Comparison of ENCODE assay signal across 9 cellular contexts in the genomic region with DNA sequence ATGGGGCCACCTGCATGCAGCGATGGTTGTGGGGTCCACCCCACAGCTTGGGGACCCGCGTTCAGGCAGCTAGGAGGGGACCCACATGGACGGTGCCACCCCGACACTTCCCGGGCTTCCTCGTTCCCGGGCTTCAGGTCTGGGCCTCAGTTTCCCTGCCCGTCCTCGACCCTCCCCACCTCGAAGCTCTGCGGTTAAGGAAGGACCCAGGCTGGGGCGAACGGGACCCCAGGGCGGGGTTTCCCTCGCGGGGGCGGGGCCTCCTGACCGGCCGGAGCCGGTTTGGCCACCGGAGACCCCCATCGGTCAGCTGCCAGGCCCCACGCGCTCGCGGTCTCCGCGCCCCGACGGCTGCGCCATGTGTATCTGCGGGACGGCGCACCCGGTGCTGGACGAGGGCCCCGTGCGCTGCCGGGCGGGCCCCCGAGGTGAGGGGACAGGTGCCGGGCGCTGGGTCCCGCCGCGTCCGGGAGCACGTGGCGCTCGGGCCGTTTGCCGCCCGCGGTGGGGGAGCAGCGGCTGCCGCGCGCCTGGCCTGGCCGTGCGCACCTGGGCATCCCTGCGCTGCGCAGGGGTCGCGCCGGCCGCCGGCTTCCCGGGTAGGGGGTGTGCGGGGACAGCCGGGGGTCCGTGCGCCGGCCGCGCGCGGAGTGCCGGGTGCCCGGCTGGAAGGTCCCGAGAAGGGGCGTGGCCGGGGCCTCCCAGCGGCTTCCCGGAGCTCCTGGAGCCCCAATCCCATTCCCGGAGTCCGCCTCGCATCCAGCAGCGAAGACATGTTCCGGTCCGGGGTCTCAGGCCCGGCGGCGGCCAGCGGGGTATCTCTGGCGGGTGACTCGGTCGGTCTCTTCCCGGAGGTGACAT. TPM values are rescaled to one million over a fixed set of nuclear protein-coding genes. Genes with fewer than 3 reads are reported as not detected.
A peak's percentile ranks its signal among the peaks of the same experiment; 100 is the strongest.
DNase-seq lines count a peak whose midpoint lies in the region; ATAC-seq lines count a peak whose summit lies in the region.
"Had no signal": no experiment of that assay in that cellular context is flagged by ENCODE, and none has a peak within 500 bp of the region (broad histone marks: within the 10 kb centered on the region; RNA-seq: fewer than 3 reads in every experiment).

No MANE protein-coding gene starts in this region.

- peaks cover 36% of the 10 kb centered on the region for H3K36me3 Mint-ChIP-seq in CD4-positive, CD25-positive, alpha-beta regulatory T cell

- peaks cover 9% of the 10 kb centered on the region for H3K27me3 Mint-ChIP-seq in CD4-positive, CD25-positive, alpha-beta regulatory T cell

- no peak overlapping the region for H3K9ac ChIP-seq in SK-N-MC (ENCODE audit: insufficient read length)

- peak overlapping the region; percentile 63 for H3K27ac ChIP-seq in CD4-positive, CD25-positive, alpha-beta regulatory T cell (ENCODE audit: insufficient read depth, low read length, poor library complexity, severe bottlenecking)
- H3K27ac ChIP-seq in SK-N-MC = no peak overlapping the region

- H3K27ac Mint-ChIP-seq in CD4-positive, CD25-positive, alpha-beta regulatory T cell = peak overlapping the region; percentile 84 to 97 (median 87)

- no peak overlapping the region for H3K4me3 ChIP-seq in CD4-positive, CD25-positive, alpha-beta regulatory T cell (ENCODE audit: low read depth, low read length)
- peak overlapping the region; percentile 49 for H3K4me3 ChIP-seq in SK-N-MC
- H3K4me3 ChIP-seq in iPS-18c (ENCODE audit: insufficient read depth, low read depth, low read length) = peak overlapping the region; percentile 56

- ATAC-seq in CD4-positive, CD25-positive, alpha-beta regulatory T cell (ENCODE audit: low read depth in 2 of 2) = no peak
- no peak for ATAC-seq in HG03280 (IDR thresholded peaks at IDR 0.05; ENCODE audit: unreplicated experiment)
- ATAC-seq: left lobe of liver had no signal

- H3K27me3 ChIP-seq in CD4-positive, CD25-positive, alpha-beta regulatory T cell (ENCODE audit: control insufficient read depth, insufficient read depth, low read length) = no peaks in the 10 kb centered on the region

- DNase-seq in CD4-positive, CD25-positive, alpha-beta regulatory T cell = peak in 1 of 3 donors; percentile 1
- DNase-seq in SK-N-MC (ENCODE audit: low read depth, low spot score) (no peak), HuH-7 (ENCODE audit: low spot score) (no peak), NCI-H774 (lab: John Stamatoyannopoulos, UW) (no peak)
- DNase-seq: caudate nucleus, GF-D8 had no signal

- H3K4me3 Mint-ChIP-seq in CD4-positive, CD25-positive, alpha-beta regulatory T cell = peak overlapping the region; percentile 78 to 99 (median 84)

- H3K36me3 ChIP-seq in CD4-positive, CD25-positive, alpha-beta regulatory T cell (ENCODE audit: control insufficient read depth, insufficient read depth, low read length) = peaks cover 40% of the 10 kb centered on the region
- no peaks in the 10 kb centered on the region for H3K36me3 ChIP-seq in SK-N-MC (ENCODE audit: insufficient read depth, low read length)

- H3K9me3 Mint-ChIP-seq in CD4-positive, CD25-positive, alpha-beta regulatory T cell = peaks cover 0 to 2% (median 0%) of the 10 kb centered on the region in 7 donors

- H3K4me1 ChIP-seq in CD4-positive, CD25-positive, alpha-beta regulatory T cell (ENCODE audit: control insufficient read depth, insufficient read depth, low read length, poor library complexity, severe bottlenecking) = peaks cover 82% of the 10 kb centered on the region

- peaks cover 0 to 65% (median 16%) of the 10 kb centered on the region in 4 donors for H3K4me1 Mint-ChIP-seq in CD4-positive, CD25-positive, alpha-beta regulatory T cell

- no peaks in the 10 kb centered on the region for H3K9me3 ChIP-seq in CD4-positive, CD25-positive, alpha-beta regulatory T cell (ENCODE audit: control insufficient read depth in 2 of 2, low read length in 2 of 2)
- no peaks in the 10 kb centered on the region for H3K9me3 ChIP-seq in SK-N-MC (ENCODE audit: low read depth, low read length)
- no peaks in the 10 kb centered on the region for H3K9me3 ChIP-seq in iPS-18c (ENCODE audit: control insufficient read depth, insufficient read depth, low read length)

RNA-seq across cellular contexts. Expression of gene ARHGAP45, which starts 4.2 kb away (rescaled TPM):
- 756 TPM for total RNA-seq in CD4-positive, CD25-positive, alpha-beta regulatory T cell
- 100 to 1,000 TPM; 258 to 297 (median 277) TPM for polyA plus RNA-seq in CD4-positive, CD25-positive, alpha-beta regulatory T cell

RNA-seq across cellular contexts. Expression of gene POLR2E, which starts 24.0 kb away (rescaled TPM):
- total RNA-seq in CD4-positive, CD25-positive, alpha-beta regulatory T cell = 72.4 TPM
- polyA plus RNA-seq in CD4-positive, CD25-positive, alpha-beta regulatory T cell = 100 to 1,000 TPM; 120 to 145 (median 133) TPM

RNA-seq across cellular contexts. Expression of gene ABCA7, which starts 31.3 kb away (rescaled TPM):
- total RNA-seq in CD4-positive, CD25-positive, alpha-beta regulatory T cell = 161 TPM
- polyA plus RNA-seq in CD4-positive, CD25-positive, alpha-beta regulatory T cell = 10 to 100 TPM in 1 of 4 donors, 1 to 10 TPM in 3; 3.4 to 13.3 (median 6.9) TPM

RNA-seq across cellular contexts. Expression of gene GPX4, which starts 32.6 kb away (rescaled TPM):
- total RNA-seq in CD4-positive, CD25-positive, alpha-beta regulatory T cell = 112 TPM
- polyA plus RNA-seq in CD4-positive, CD25-positive, alpha-beta regulatory T cell = 100 to 1,000 TPM; 318 to 406 (median 354) TPM

RNA-seq across cellular contexts. Expression of gene CNN2, which starts 44.8 kb away (rescaled TPM):
- 397 TPM for total RNA-seq in CD4-positive, CD25-positive, alpha-beta regulatory T cell
- 100 to 1,000 TPM; 378 to 426 (median 401) TPM for polyA plus RNA-seq in CD4-positive, CD25-positive, alpha-beta regulatory T cell
